Comparison of ENCODE assay signal across 1 cellular context in the genomic region with DNA sequence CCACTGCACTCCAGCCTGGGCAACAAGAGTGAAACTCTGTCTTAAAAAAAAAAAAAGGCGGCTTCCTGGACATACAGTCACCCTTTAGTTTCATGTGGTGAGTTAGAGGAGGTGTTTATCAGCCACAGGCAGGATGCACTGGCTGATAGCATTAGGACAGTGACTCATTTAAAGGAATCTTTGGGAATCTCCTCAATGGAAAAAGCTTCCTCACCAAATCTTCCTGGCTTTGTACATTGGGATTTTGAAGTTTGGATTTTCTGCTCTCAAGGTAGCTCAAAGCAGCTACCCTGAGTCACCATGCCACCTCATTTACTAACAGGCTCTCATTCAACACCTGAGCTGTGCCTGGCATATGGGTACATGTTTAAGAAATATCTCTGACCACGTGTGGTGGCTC.
TF ChIP-seq lines count a peak whose summit lies in the region.

No MANE protein-coding gene starts in this region.

TF ChIP-seq in HepG2, 621 proteins besides CTCF, POLR2A, EP300 and RAD21:
- TF ChIP-seq ZBTB8A (CRISPR knock-in tag; IDR thresholded peaks at IDR 0.05; ENCODE audit: borderline replicate concordance, low read depth) (no peak), RXRB (CRISPR knock-in tag; IDR thresholded peaks at IDR 0.05; ENCODE audit: borderline replicate concordance) (no peak)
